Comparison of ENCODE assay signal across 19 cellular contexts in genomic region chr2:121965666-121966065, GRCh38.
A peak's percentile ranks its signal among the peaks of the same experiment; 100 is the strongest.
DNase-seq lines count a peak whose midpoint lies in the region; ATAC-seq and TF ChIP-seq lines count a peak whose summit lies in the region.
"Had no signal": no experiment of that assay in that cellular context is flagged by ENCODE, and none has a peak within 500 bp of the region (broad histone marks: within the 10 kb centered on the region; RNA-seq: fewer than 3 reads in every experiment).

No MANE protein-coding gene starts in this region.

- H3K4me3 ChIP-seq in breast epithelium (no peak overlapping the region), mucosa of descending colon (no peak overlapping the region), upper lobe of right lung (no peak overlapping the region)
- H3K4me3 ChIP-seq: A549, GM23248 had no signal

- H3K36me3 Mint-ChIP-seq in MCF 10A (ENCODE audit: insufficient read depth, unreplicated experiment), result no peaks in the 10 kb centered on the region
- H3K36me3 Mint-ChIP-seq: IgD-negative memory B cell had no signal

- H3K27me3 Mint-ChIP-seq in MCF 10A (ENCODE audit: insufficient read depth, unreplicated experiment), result no peaks in the 10 kb centered on the region

- H3K36me3 ChIP-seq in breast epithelium (no peaks in the 10 kb centered on the region), mucosa of descending colon (ENCODE audit: low read depth) (no peaks in the 10 kb centered on the region), upper lobe of right lung (no peaks in the 10 kb centered on the region)

- H3K9me3 ChIP-seq in breast epithelium (no peaks in the 10 kb centered on the region), mucosa of descending colon (no peaks in the 10 kb centered on the region), upper lobe of right lung (no peaks in the 10 kb centered on the region)
- H3K9me3 ChIP-seq: A549 had no signal

- no peaks in the 10 kb centered on the region for H3K9me3 Mint-ChIP-seq in MCF 10A (ENCODE audit: unreplicated experiment)
- H3K9me3 Mint-ChIP-seq: CD4-positive, alpha-beta T cell had no signal

- CTCF ChIA-PET in MCF 10A (lab: Yijun Ruan, JAX), result no interaction called here

- TF ChIP-seq POLR2A in breast epithelium (IDR thresholded peaks at IDR 0.05), result no peak

- BruUV-seq in MCF 10A (replicated peaks; lab: Mats Ljungman, UMichigan), result no TSS peak

- POLR2A ChIA-PET in MCF 10A (lab: Yijun Ruan, JAX), result no interaction called here

- H3K27ac Mint-ChIP-seq in MCF 10A (ENCODE audit: low read depth, unreplicated experiment), result peak overlapping the region; percentile 37
- H3K27ac Mint-ChIP-seq: CD4-positive, alpha-beta T cell; IgD-negative memory B cell had no signal

- no peak for TF ChIP-seq CTCF in MCF 10A (IDR thresholded peaks at IDR 0.05; ENCODE audit: unreplicated experiment)
- TF ChIP-seq CTCF in breast epithelium (IDR thresholded peaks at IDR 0.05), result no peak
- no peak for TF ChIP-seq CTCF in mucosa of descending colon (IDR thresholded peaks at IDR 0.05)
- no peak for TF ChIP-seq CTCF in upper lobe of right lung (IDR thresholded peaks at IDR 0.05)

- DNase-seq in MCF 10A (ENCODE audit: unreplicated experiment) (no peak), breast epithelium (ENCODE audit: low spot score in 2 of 2) (no peak), iPS-NIHi7 (ENCODE audit: extremely low spot score) (peak; percentile 5), mucosa of descending colon (peak in 1 of 3 donors; percentile 4), upper lobe of right lung (no peak), superior temporal gyrus (ENCODE audit: extremely low spot score) (no peak), Right ventricle myocardium superior (no peak)
- DNase-seq: AML-193; CD4-positive, alpha-beta T cell; DMS79 treated with DMSO at 0.1 percent for 48 hours; GF-D8; GM23248; HCEC 1CT had no signal

- no peak overlapping the region for H3K4me3 Mint-ChIP-seq in MCF 10A (ENCODE audit: unreplicated experiment)
- H3K4me3 Mint-ChIP-seq: CD4-positive, alpha-beta T cell; IgD-negative memory B cell had no signal

- peak; percentile 29 for ATAC-seq in mucosa of descending colon
- ATAC-seq in upper lobe of right lung, result peak; percentile 61
- ATAC-seq in HG02870 (IDR thresholded peaks at IDR 0.05; ENCODE audit: unreplicated experiment), result no peak
- no peak for ATAC-seq in Right ventricle myocardium superior (ENCODE audit: poor library complexity)
- ATAC-seq: A549, HepG2 had no signal

- no peaks in the 10 kb centered on the region for H3K27me3 ChIP-seq in breast epithelium
- H3K27me3 ChIP-seq in upper lobe of right lung, result no peaks in the 10 kb centered on the region

- intact Hi-C loops in MCF 10A (cut with micrococcal nuclease), result no loop called here
- intact Hi-C loops in breast epithelium (cut with DNase I; ENCODE audit: low total_unique reads), result no loop called here
- intact Hi-C loops in mucosa of descending colon (cut with DNase I, micrococcal nuclease), result no loop called here
- intact Hi-C loops in upper lobe of right lung (cut with DNase I), result no loop called here
- intact Hi-C loops in Right ventricle myocardium superior (cut with DNase I), result no loop called here

- peaks cover 16% of the 10 kb centered on the region for H3K4me1 Mint-ChIP-seq in MCF 10A (ENCODE audit: insufficient read depth, unreplicated experiment)
- H3K4me1 Mint-ChIP-seq: IgD-negative memory B cell had no signal

- H3K4me1 ChIP-seq in breast epithelium, result peaks cover 0 to 6% of the 10 kb centered on the region in 2 donors
- H3K4me1 ChIP-seq in mucosa of descending colon (ENCODE audit: low read depth), result no peaks in the 10 kb centered on the region
- H3K4me1 ChIP-seq in upper lobe of right lung, result no peaks in the 10 kb centered on the region
- H3K4me1 ChIP-seq: A549 had no signal

- H3K27ac ChIP-seq in breast epithelium (no peak overlapping the region), upper lobe of right lung (no peak overlapping the region)
- H3K27ac ChIP-seq: 22Rv1, A549, C4-2B, GM23248 had no signal

Comparison
In these comparisons a context has a peak if more than half of its experiments do, and no peak if none do; other contexts are left out.
1. ATAC-seq: peak in mucosa of descending colon (single experiment) and upper lobe of right lung (single experiment); none in HG02870 (single experiment) and Right ventricle myocardium superior (single experiment).